ENCODE assay signal across 15 cellular contexts in the genomic region with DNA sequence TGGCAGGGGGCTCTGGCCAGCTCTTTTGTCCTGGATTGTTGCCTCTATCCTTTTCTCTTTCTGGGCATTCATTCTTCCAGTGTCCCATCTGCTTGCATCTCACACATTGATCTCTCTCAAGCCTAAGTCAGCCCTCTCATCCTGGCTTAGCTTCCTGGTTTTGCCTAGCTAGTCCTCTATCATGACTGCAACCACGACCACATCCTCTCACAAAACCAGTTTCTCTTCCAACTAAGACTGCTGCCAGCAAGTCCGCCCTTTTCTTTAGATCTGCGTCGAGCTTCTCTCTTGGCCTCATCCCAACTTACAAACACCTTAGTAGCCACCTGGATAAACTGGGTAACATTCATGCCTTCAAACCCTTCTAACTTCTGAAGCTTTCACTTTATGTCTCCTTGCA.
DNase-seq lines count a peak whose midpoint lies in the region; ATAC-seq and TF ChIP-seq lines count a peak whose summit lies in the region.
"Had no signal": no experiment of that assay in that cellular context is flagged by ENCODE, and none has a peak within 500 bp of the region (broad histone marks: within the 10 kb centered on the region; RNA-seq: fewer than 3 reads in every experiment).

No MANE protein-coding gene starts in this region.

- H3K9me3 Mint-ChIP-seq in activated CD4-positive, alpha-beta T cell treated with anti-CD3 and anti-CD28 coated beads, Interleukin-2, amount 10 ng/mL, durations not matched to agents 7 days and 5 days = no peaks in the 10 kb centered on the region

- no peaks in the 10 kb centered on the region for H3K36me3 ChIP-seq in osteoblast (ENCODE audit: insufficient read depth, low read length)
- H3K36me3 ChIP-seq: spleen had no signal

- no peaks in the 10 kb centered on the region for H3K36me3 Mint-ChIP-seq in activated CD4-positive, alpha-beta T cell treated with anti-CD3 and anti-CD28 coated beads, Interleukin-2, amount 10 ng/mL, durations not matched to agents 7 days and 5 days (ENCODE audit: low read depth)
- H3K36me3 Mint-ChIP-seq: stimulated activated effector memory CD8-positive, alpha-beta T cell treated with anti-CD3 and anti-CD28 coated beads, Interleukin-12 subunit alpha, Interleukin-12 subunit beta, amount 100 ng/mL, for 72 hours had no signal

- H3K4me1 Mint-ChIP-seq in activated CD4-positive, alpha-beta T cell treated with anti-CD3 and anti-CD28 coated beads, Interleukin-2, amount 10 ng/mL, durations not matched to agents 7 days and 5 days = peaks cover 32% of the 10 kb centered on the region
- H3K4me1 Mint-ChIP-seq: stimulated activated effector memory CD8-positive, alpha-beta T cell treated with anti-CD3 and anti-CD28 coated beads, Interleukin-12 subunit alpha, Interleukin-12 subunit beta, amount 100 ng/mL, for 72 hours had no signal

- no peaks in the 10 kb centered on the region for H3K79me2 ChIP-seq in osteoblast (ENCODE audit: insufficient read depth, low read length)

- H3K27ac ChIP-seq in osteoblast (ENCODE audit: low read depth, low read length) = no peak overlapping the region
- H3K27ac ChIP-seq: spleen had no signal

- peak; percentile 61 for DNase-seq in activated CD4-positive, alpha-beta T cell treated with anti-CD3 and anti-CD28 coated beads, Interleukin-2, amount 10 ng/mL, durations not matched to agents 7 days and 5 days
- DNase-seq in activated CD4-positive, alpha-beta T cell treated with anti-CD3 and anti-CD28 coated beads for 1 hour = no peak
- peak; percentile 74 for DNase-seq in HT-29 (ENCODE audit: low spot score)
- no peak for DNase-seq in osteoblast (ENCODE audit: insufficient read length, low spot score, missing footprints)
- DNase-seq in NCI-H187 treated with DMSO at 0.1 percent for 48 hours (lab: John Stamatoyannopoulos, UW) = no peak
- no peak for DNase-seq in C1 segment of cervical spinal cord (lab: John Stamatoyannopoulos, UW)
- DNase-seq: ACHN, glutamatergic neuron, HCEC 1CT, Karpas-422, NCI-H526, spleen had no signal

- H3K4me3 Mint-ChIP-seq in activated CD4-positive, alpha-beta T cell treated with anti-CD3 and anti-CD28 coated beads, Interleukin-2, amount 10 ng/mL, durations not matched to agents 7 days and 5 days = no peak overlapping the region
- H3K4me3 Mint-ChIP-seq: stimulated activated effector memory CD8-positive, alpha-beta T cell treated with anti-CD3 and anti-CD28 coated beads, Interleukin-12 subunit alpha, Interleukin-12 subunit beta, amount 100 ng/mL, for 72 hours had no signal

- peak overlapping the region; percentile 78 for H3K27ac Mint-ChIP-seq in activated CD4-positive, alpha-beta T cell treated with anti-CD3 and anti-CD28 coated beads, Interleukin-2, amount 10 ng/mL, durations not matched to agents 7 days and 5 days
- H3K27ac Mint-ChIP-seq: stimulated activated effector memory CD8-positive, alpha-beta T cell treated with anti-CD3 and anti-CD28 coated beads, Interleukin-12 subunit alpha, Interleukin-12 subunit beta, amount 100 ng/mL, for 72 hours had no signal

- H3K4me1 ChIP-seq in osteoblast (ENCODE audit: insufficient read depth, low read length) = no peaks in the 10 kb centered on the region
- H3K4me1 ChIP-seq: spleen had no signal

- H2AFZ ChIP-seq in osteoblast (ENCODE audit: low read length) = peak overlapping the region; percentile 68

- H3K27me3 Mint-ChIP-seq in activated CD4-positive, alpha-beta T cell treated with anti-CD3 and anti-CD28 coated beads, Interleukin-2, amount 10 ng/mL, durations not matched to agents 7 days and 5 days = peaks cover 17% of the 10 kb centered on the region

- no peak overlapping the region for H3K4me3 ChIP-seq in osteoblast (ENCODE audit: insufficient read depth, low read length)
- H3K4me3 ChIP-seq: spleen had no signal

- CTCF ChIA-PET in activated CD4-positive, alpha-beta T cell treated with anti-CD3 and anti-CD28 coated beads, Interleukin-2, amount 10 ng/mL, durations not matched to agents 7 days and 5 days (lab: Charles Lee) = no interaction called here

- no peak overlapping the region for H3K4me2 ChIP-seq in osteoblast (ENCODE audit: insufficient read depth, low read length)

- H4K20me1 ChIP-seq in osteoblast (ENCODE audit: insufficient read depth, low read length) = no peaks in the 10 kb centered on the region

- H3K9me3 ChIP-seq in osteoblast (ENCODE audit: low read depth, low read length) = no peaks in the 10 kb centered on the region

- no peaks in the 10 kb centered on the region for H3K27me3 ChIP-seq in osteoblast (ENCODE audit: insufficient read depth, low read length)
- H3K27me3 ChIP-seq: spleen had no signal

- peak; percentile 90 for ATAC-seq in GM21737 (IDR thresholded peaks at IDR 0.05; ENCODE audit: unreplicated experiment)
- ATAC-seq in HG02571 (IDR thresholded peaks at IDR 0.05; ENCODE audit: unreplicated experiment) = no peak
- ATAC-seq: stimulated activated effector memory CD8-positive, alpha-beta T cell treated with anti-CD3 and anti-CD28 coated beads, Interleukin-12 subunit alpha, Interleukin-12 subunit beta, amount 100 ng/mL, for 72 hours had no signal

- POLR2A ChIA-PET in activated CD4-positive, alpha-beta T cell treated with anti-CD3 and anti-CD28 coated beads, Interleukin-2, amount 10 ng/mL, durations not matched to agents 7 days and 5 days (lab: Charles Lee) = no interaction called here

- TF ChIP-seq CTCF in osteoblast (IDR thresholded peaks at IDR 0.05; ENCODE audit: extremely low read depth, low read depth, low read length) = no peak

Comparison
In these comparisons a context has a peak if more than half of its experiments do, and no peak if none do; other contexts are left out.
1. DNase-seq: peak in activated CD4-positive, alpha-beta T cell treated with anti-CD3 and anti-CD28 coated beads, Interleukin-2, amount 10 ng/mL, durations not matched to agents 7 days and 5 days (single experiment) and HT-29 (single experiment); none in activated CD4-positive, alpha-beta T cell treated with anti-CD3 and anti-CD28 coated beads for 1 hour (single experiment), osteoblast (single experiment), NCI-H187 treated with DMSO at 0.1 percent for 48 hours (single experiment) and C1 segment of cervical spinal cord (0 of 14).